ENCODE assay signal across 17 cellular contexts in the genomic region with DNA sequence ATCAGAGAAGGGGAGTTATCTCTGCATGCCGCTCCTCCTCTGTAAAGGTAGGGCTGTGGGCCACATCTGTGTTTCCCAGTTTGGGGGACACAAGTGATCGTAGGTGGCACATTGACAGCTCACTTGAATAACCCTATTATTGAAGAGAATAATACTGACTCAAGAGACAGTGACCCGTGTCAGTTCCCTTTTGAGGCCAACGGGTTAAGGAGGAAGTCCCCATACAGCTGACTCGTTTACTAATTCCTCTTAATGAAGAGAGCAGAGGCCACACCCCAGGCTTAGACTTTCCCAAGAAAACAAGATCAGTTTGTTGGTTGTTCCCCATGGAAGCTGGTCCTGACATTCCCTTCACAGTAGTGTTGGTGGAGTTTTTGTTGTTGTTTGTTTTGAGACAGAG. TPM values are rescaled to one million over a fixed set of nuclear protein-coding genes. Genes with fewer than 3 reads are reported as not detected.
DNase-seq lines count a peak whose midpoint lies in the region; ATAC-seq and TF ChIP-seq lines count a peak whose summit lies in the region.
"Had no signal": no experiment of that assay in that cellular context is flagged by ENCODE, and none has a peak within 500 bp of the region (broad histone marks: within the 10 kb centered on the region; RNA-seq: fewer than 3 reads in every experiment).

No MANE protein-coding gene starts in this region.

- H3K4me3 ChIP-seq in esophagus squamous epithelium = no peak overlapping the region

- H3K9me3 ChIP-seq in CD4-positive, alpha-beta T cell (ENCODE audit: control insufficient read depth, low read length) = no peaks in the 10 kb centered on the region
- H3K9me3 ChIP-seq in esophagus squamous epithelium = no peaks in the 10 kb centered on the region
- H3K9me3 ChIP-seq: BE2C had no signal

- H3K36me3 ChIP-seq in esophagus squamous epithelium = peaks cover 52 to 100% (median 90%) of the 10 kb centered on the region in 3 donors
- H3K36me3 ChIP-seq: BE2C had no signal

- no peak overlapping the region for H3K4me3 Mint-ChIP-seq in CD4-positive, alpha-beta T cell

- H3K4me1 ChIP-seq in esophagus squamous epithelium = peaks cover 0 to 27% (median 11%) of the 10 kb centered on the region in 3 donors
- H3K4me1 ChIP-seq: BE2C had no signal

- no peak for ATAC-seq in CD4-positive, alpha-beta T cell (ENCODE audit: poor library complexity)
- no peak for ATAC-seq in GM19452 (IDR thresholded peaks at IDR 0.05; ENCODE audit: unreplicated experiment)

- no peaks in the 10 kb centered on the region for H3K27me3 Mint-ChIP-seq in CD4-positive, alpha-beta T cell

- no peak overlapping the region for H3K27ac ChIP-seq in CD4-positive, alpha-beta T cell (ENCODE audit: low read depth, low read length)
- H3K27ac ChIP-seq in esophagus squamous epithelium = peak overlapping the region in 3 of 4 donors; percentile 64 to 69 (median 64)

- TF ChIP-seq CTCF in CD4-positive, alpha-beta T cell (IDR thresholded peaks at IDR 0.05) = no peak
- TF ChIP-seq CTCF in esophagus squamous epithelium (IDR thresholded peaks at IDR 0.05) = no peak

- POLR2A ChIA-PET in CD4-positive, alpha-beta T cell (lab: Charles Lee) = no interaction called here

- WGBS in esophagus squamous epithelium, 2 donors = 17 to 37% methylated on average over 2 to 3 of the region's 5 CpGs

- intact Hi-C loops in CD4-positive, alpha-beta T cell (cut with DNase I, micrococcal nuclease) = no loop called here
- intact Hi-C loops in esophagus squamous epithelium (cut with DNase I) = no loop called here

- no peak for TF ChIP-seq POLR2A in esophagus squamous epithelium (IDR thresholded peaks at IDR 0.05)

- peak; percentile 29 to 46 for DNase-seq in AML-193 (lab: John Stamatoyannopoulos, UW)
- DNase-seq in CD4-positive, alpha-beta T cell = no peak
- peak; percentile 11 for DNase-seq in SKM-1 (lab: John Stamatoyannopoulos, UW; ENCODE audit: unreplicated experiment)
- DNase-seq in esophagus squamous epithelium (lab: John Stamatoyannopoulos, UW) = no peak
- no peak for DNase-seq in NCI-H1694 (lab: John Stamatoyannopoulos, UW)
- DNase-seq in NCI-H69 (lab: John Stamatoyannopoulos, UW) = no peak
- DNase-seq in activated CD8-positive, alpha-beta memory T cell treated with anti-CD3 and anti-CD28 coated beads, Interleukin-2, amount 50 U/mL, for 4 hours = no peak
- DNase-seq: BE2C; EL; glutamatergic neuron; kidney; NCI-H1105 treated with DMSO at 0.1 percent for 48 hours; NCI-H446; RPMI8226; stimulated activated CD4-positive, alpha-beta T cell treated with anti-CD3 and anti-CD28 coated beads, Interleukin-2, amount 100 ng/mL, for 24 hours; stimulated activated CD8-positive, alpha-beta memory T cell treated with anti-CD3 and anti-CD28 coated beads, Interleukin-4, amount 100 ng/mL, for 48 hours had no signal

- peaks cover 97% of the 10 kb centered on the region for H3K36me3 Mint-ChIP-seq in CD4-positive, alpha-beta T cell (ENCODE audit: low read depth)

- H3K9me3 Mint-ChIP-seq in CD4-positive, alpha-beta T cell = no peaks in the 10 kb centered on the region

- no peaks in the 10 kb centered on the region for H3K4me1 Mint-ChIP-seq in CD4-positive, alpha-beta T cell (ENCODE audit: low read depth)

- peak overlapping the region; percentile 53 for H3K27ac Mint-ChIP-seq in CD4-positive, alpha-beta T cell

- H3K27me3 ChIP-seq in CD4-positive, alpha-beta T cell (ENCODE audit: control insufficient read depth, insufficient read depth, low read length) = no peaks in the 10 kb centered on the region
- no peaks in the 10 kb centered on the region for H3K27me3 ChIP-seq in esophagus squamous epithelium
- H3K27me3 ChIP-seq: BE2C had no signal

- CTCF ChIA-PET in CD4-positive, alpha-beta T cell (lab: Charles Lee) = no interaction called here

RNA-seq across cellular contexts. Expression of gene IL4R, which starts 33.0 kb away (rescaled TPM):
- total RNA-seq in CD4-positive, alpha-beta T cell = 100 to 1,000 TPM; 145 to 147 TPM
- 10 to 100 TPM; 84.9 to 97.9 (median 89.8) TPM for total RNA-seq in esophagus squamous epithelium

RNA-seq across cellular contexts. Expression of gene IL21R, which starts 55.2 kb away (rescaled TPM):
- total RNA-seq in CD4-positive, alpha-beta T cell = 10 to 100 TPM; 34.5 to 34.8 TPM
- total RNA-seq in esophagus squamous epithelium = 1 to 10 TPM in 1 of 4 donors, under 1 TPM in 3; 0.23 to 1.2 (median 0.39) TPM

Comparison
In these comparisons a context has a peak if more than half of its experiments do, and no peak if none do; other contexts are left out.
1. DNase-seq: peak in AML-193 (2 of 2) and SKM-1 (single experiment); none in CD4-positive, alpha-beta T cell (0 of 10), esophagus squamous epithelium (single experiment), NCI-H1694 (single experiment), NCI-H69 (single experiment) and activated CD8-positive, alpha-beta memory T cell treated with anti-CD3 and anti-CD28 coated beads, Interleukin-2, amount 50 U/mL, for 4 hours (single experiment).
2. RNA of gene IL21R, which starts 55.2 kb away (total RNA-seq): 34.5 to 34.8 TPM in CD4-positive, alpha-beta T cell; 0.23 to 1.2 TPM in esophagus squamous epithelium; every median in the first group is over 10 times any median in the second.